ENCODE assay signal across 16 cellular contexts in genomic region chr5:179355976-179356968, GRCh38. TPM values are rescaled to one million over a fixed set of nuclear protein-coding genes. Genes with fewer than 3 reads are reported as not detected.
DNase-seq lines count a peak whose midpoint lies in the region; ATAC-seq and TF ChIP-seq lines count a peak whose summit lies in the region.
"Had no signal": no experiment of that assay in that cellular context is flagged by ENCODE, and none has a peak within 500 bp of the region (broad histone marks: within the 10 kb centered on the region; RNA-seq: fewer than 3 reads in every experiment).

No MANE protein-coding gene starts in this region.

- peak overlapping the region; percentile 8 for H3K4me2 ChIP-seq in skeletal muscle satellite cell (ENCODE audit: low read length)

- TF ChIP-seq CTCF in HEK293 (tag by site-specific recombination; IDR thresholded peaks at IDR 0.05) = no peak
- TF ChIP-seq CTCF in cardiac fibroblast (IDR thresholded peaks at IDR 0.05; ENCODE audit: low read depth, low read length) = no peak
- no peak for TF ChIP-seq CTCF in right atrium auricular region (IDR thresholded peaks at IDR 0.05)

- no peaks in the 10 kb centered on the region for H3K9me3 ChIP-seq in HEK293 (ENCODE audit: control insufficient read depth, insufficient read depth, low read depth, low read length)
- H3K9me3 ChIP-seq in right atrium auricular region = peaks cover 0 to 6% of the 10 kb centered on the region in 2 donors
- no peaks in the 10 kb centered on the region for H3K9me3 ChIP-seq in skeletal muscle satellite cell (replicated peaks; ENCODE audit: low read length)
- H3K9me3 ChIP-seq: BE2C had no signal

- H3K9ac ChIP-seq in skeletal muscle satellite cell (ENCODE audit: low read depth, low read length) = no peak overlapping the region

- no peak overlapping the region for H3K4me3 ChIP-seq in HEK293 (ENCODE audit: low read depth, low read length)
- no peak overlapping the region for H3K4me3 ChIP-seq in cardiac fibroblast (replicated peaks in 1 of 2; ENCODE audit: low read depth in 2 of 2, low read length in 2 of 2)
- no peak overlapping the region for H3K4me3 ChIP-seq in right atrium auricular region
- H3K4me3 ChIP-seq in skeletal muscle satellite cell (ENCODE audit: low read length) = no peak overlapping the region
- H3K4me3 ChIP-seq: cardiac muscle cell had no signal

- peak; percentile 91 to 94 for DNase-seq in cardiac fibroblast (ENCODE audit: low read depth in 2 of 2)
- DNase-seq in right atrium auricular region (ENCODE audit: low spot score) = no peak
- no peak for DNase-seq in NCI-H2196 (lab: John Stamatoyannopoulos, UW; ENCODE audit: unreplicated experiment)
- DNase-seq in NCI-H1436 treated with DMSO at 0.1 percent for 48 hours (lab: John Stamatoyannopoulos, UW) = no peak
- no peak for DNase-seq in iPS-NIHi7 (ENCODE audit: extremely low spot score)
- DNase-seq: BE2C; DMS53; NCI-H187; NCI-H748 treated with DMSO at 0.1 percent for 48 hours; SHP77 treated with DMSO at 0.1 percent for 48 hours; stimulated activated CD4-positive, alpha-beta T cell treated with anti-CD3 and anti-CD28 coated beads, Interleukin-1b, Interleukin-23, amount 100 ng/mL, for 48 hours had no signal

- H3K27me3 ChIP-seq in right atrium auricular region (no peaks in the 10 kb centered on the region), skeletal muscle satellite cell (ENCODE audit: control insufficient read depth, insufficient read depth, low read length) (peaks cover 7% of the 10 kb centered on the region)
- H3K27me3 ChIP-seq: BE2C had no signal

- POLR2A ChIA-PET in HEK293 (lab: Yijun Ruan, JAX) = no interaction called here

- H3K4me1 ChIP-seq in HEK293 (ENCODE audit: control insufficient read depth, insufficient read depth, low read length) (no peaks in the 10 kb centered on the region), right atrium auricular region (peaks cover 0 to 7% of the 10 kb centered on the region in 2 donors), skeletal muscle satellite cell (ENCODE audit: control insufficient read depth, insufficient read depth, low read length) (peaks cover 18% of the 10 kb centered on the region)
- H3K4me1 ChIP-seq: BE2C had no signal

- ATAC-seq in GM18861 (IDR thresholded peaks at IDR 0.05; ENCODE audit: unreplicated experiment) = no peak

- no peak overlapping the region for H3K27ac ChIP-seq in HEK293 (ENCODE audit: extremely low read depth, low read depth, low read length)
- peak overlapping the region; percentile 57 to 68 for H3K27ac ChIP-seq in right atrium auricular region
- H3K27ac ChIP-seq: cardiac muscle cell had no signal

- H3K36me3 ChIP-seq in HEK293 (ENCODE audit: control insufficient read depth in 2 of 2, insufficient read depth in 1 of 2, low read length in 2 of 2) (no peaks in the 10 kb centered on the region), right atrium auricular region (no peaks in the 10 kb centered on the region), skeletal muscle satellite cell (ENCODE audit: insufficient read depth, low read length) (no peaks in the 10 kb centered on the region)
- H3K36me3 ChIP-seq: BE2C, cardiac muscle cell had no signal

- CTCF ChIA-PET in HEK293 (lab: Yijun Ruan, JAX) = interaction anchor here (0.6 kb wide), 1 partner anchor 347 kb away, joined by 3 read pairs; no protein-coding TSS in a partner anchor

TF ChIP-seq in HEK293, 187 proteins besides CTCF, POLR2A, EP300 and RAD21:
- no peak for TF ChIP-seq SALL2 (tag by site-specific recombination; IDR thresholded peaks at IDR 0.05; ENCODE audit: borderline replicate concordance)
- peak; percentile 88 for TF ChIP-seq BCL11B (tag by site-specific recombination; IDR thresholded peaks at IDR 0.05; ENCODE audit: low read depth)
- TF ChIP-seq ZNF426 (tag by site-specific recombination; IDR thresholded peaks at IDR 0.05) = no peak
- TF ChIP-seq BCL11A (tag by site-specific recombination; IDR thresholded peaks at IDR 0.05; ENCODE audit: low read depth) = peak; percentile 80
- TF ChIP-seq ZNF529 (tag by site-specific recombination; IDR thresholded peaks at IDR 0.05; ENCODE audit: insufficient replicate concordance) = no peak

RNA-seq across cellular contexts. Expression of gene ADAMTS2, which starts 11.0 kb away (rescaled TPM):
- 10 to 100 TPM; 13.6 to 13.7 TPM for total RNA-seq in right atrium auricular region
- 52.0 and 56.0 TPM in 2 replicates for total RNA-seq in skeletal muscle satellite cell (2012; rRNA removed)
- total RNA-seq: endothelial cell of umbilical vein had no signal

Comparison
In these comparisons a context has a peak if more than half of its experiments do, and no peak if none do; other contexts are left out.
1. DNase-seq: peak in cardiac fibroblast (2 of 2); none in right atrium auricular region (single experiment), NCI-H2196 (single experiment), NCI-H1436 treated with DMSO at 0.1 percent for 48 hours (single experiment) and iPS-NIHi7 (single experiment).